Comparison of ENCODE assay signal across 11 cellular contexts in the genomic region with DNA sequence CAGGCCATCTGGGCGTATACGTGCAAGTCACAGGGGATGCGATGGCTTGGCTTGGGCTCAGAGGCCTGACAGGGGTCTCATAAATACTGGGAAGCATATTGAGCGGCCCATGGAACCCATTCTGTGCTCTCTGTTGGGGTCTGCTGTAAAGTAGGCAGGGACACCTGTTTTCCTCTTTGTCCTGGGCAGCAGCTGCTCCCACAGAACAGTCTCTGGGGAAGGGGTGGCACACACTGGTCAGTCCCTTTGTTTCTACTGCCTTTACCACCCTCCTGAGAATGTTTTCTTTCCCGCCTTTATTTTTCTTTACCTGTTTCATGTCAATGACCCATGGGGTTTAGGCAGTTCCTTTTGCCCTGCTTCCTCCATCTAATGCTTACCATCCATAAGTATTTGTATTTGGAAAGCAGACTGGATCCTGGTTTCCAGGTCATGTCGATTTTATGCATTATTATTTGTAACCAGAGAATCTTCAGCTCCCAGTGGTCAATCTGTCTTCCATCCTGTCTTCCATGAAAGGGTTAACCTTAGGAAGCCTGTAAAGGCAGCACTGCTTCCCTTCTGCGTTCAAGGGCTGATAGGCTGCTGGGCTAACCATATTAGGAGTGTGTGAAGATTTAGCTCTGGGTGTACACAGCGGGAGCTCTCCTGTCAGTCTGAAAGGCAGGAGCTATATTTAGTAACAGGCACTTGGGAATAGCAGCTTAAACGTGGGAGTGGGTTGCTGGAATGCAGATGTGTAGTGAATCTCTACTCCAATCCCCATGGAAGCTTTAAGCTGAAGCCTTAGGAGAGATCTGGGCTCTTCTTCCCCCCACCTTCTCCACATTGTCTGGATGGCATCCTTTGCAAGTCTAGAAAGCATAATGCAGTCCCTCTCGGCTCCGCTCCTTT.
DNase-seq lines count a peak whose midpoint lies in the region; ATAC-seq, FAIRE-seq and TF ChIP-seq lines count a peak whose summit lies in the region.
"Had no signal": no experiment of that assay in that cellular context is flagged by ENCODE, and none has a peak within 500 bp of the region (broad histone marks: within the 10 kb centered on the region; RNA-seq: fewer than 3 reads in every experiment).

No MANE protein-coding gene starts in this region.

- peak; percentile 49 for DNase-seq in AG04449 (ENCODE audit: low read depth, low spot score)
- DNase-seq in NCI-H1105 (lab: John Stamatoyannopoulos, UW) = peak; percentile 7
- DNase-seq in caudate nucleus (lab: John Stamatoyannopoulos, UW) = peak in 37 of 61 donors; percentile 1 to 86 (median 15)
- no peak for DNase-seq in left lung
- DNase-seq in activated effector memory CD4-positive, alpha-beta T cell treated with Interleukin-2 at 50 U/mL for 16 hours = no peak
- DNase-seq in RCC 7860 (ENCODE audit: low spot score) = no peak
- DNase-seq: CD4-positive, CD25-positive, alpha-beta regulatory T cell; erythroblast; MM.1S had no signal

- H3K9me3 ChIP-seq in left lung = no peaks in the 10 kb centered on the region

- no peaks in the 10 kb centered on the region for H3K36me3 ChIP-seq in left lung

- ATAC-seq in left lung (peak; percentile 54), GM21447 (IDR thresholded peaks at IDR 0.05; ENCODE audit: unreplicated experiment) (no peak), HG02870 (IDR thresholded peaks at IDR 0.05; ENCODE audit: unreplicated experiment) (no peak)

- H3K27ac ChIP-seq in caudate nucleus (ENCODE audit: low read depth, low read length) = no peak overlapping the region
- no peak overlapping the region for H3K27ac ChIP-seq in left lung

- H3K4me3 ChIP-seq in AG04449 (ENCODE audit: low read depth, low read length) (no peak overlapping the region), left lung (no peak overlapping the region)

- peaks cover 0 to 3% of the 10 kb centered on the region in 2 donors for H3K4me1 ChIP-seq in left lung

- intact Hi-C loops in left lung (cut with DNase I) = no loop called here

- CTCF ChIA-PET in AG04449 (lab: Yijun Ruan, JAX) = interaction anchor here (1.4 kb wide), 1 partner anchor 8 kb away, joined by 3 read pairs; no protein-coding TSS in a partner anchor

- TF ChIP-seq CTCF in AG04449 (IDR thresholded peaks at IDR 0.05; ENCODE audit: insufficient read depth, low read length, missing control alignments) (no peak), left lung (IDR thresholded peaks at IDR 0.05) (no peak)

- H3K27me3 ChIP-seq in left lung = no peaks in the 10 kb centered on the region

- no peak for FAIRE-seq in RCC 7860 (lab: Jason Lieb, UNC)

- POLR2A ChIA-PET in AG04449 (lab: Yijun Ruan, JAX) = no interaction called here

Comparison
In these comparisons a context has a peak if more than half of its experiments do, and no peak if none do; other contexts are left out.
1. DNase-seq: peak in AG04449 (single experiment), NCI-H1105 (single experiment) and caudate nucleus (37 of 61); none in left lung (0 of 2), activated effector memory CD4-positive, alpha-beta T cell treated with Interleukin-2 at 50 U/mL for 16 hours (single experiment) and RCC 7860 (single experiment).